Comparison of ENCODE assay signal across 17 cellular contexts in genomic region chr16:84833542-84834402, GRCh38. TPM values are rescaled to one million over a fixed set of nuclear protein-coding genes. Genes with fewer than 3 reads are reported as not detected.
DNase-seq lines count a peak whose midpoint lies in the region; ATAC-seq and TF ChIP-seq lines count a peak whose summit lies in the region.
"Had no signal": no experiment of that assay in that cellular context is flagged by ENCODE, and none has a peak within 500 bp of the region (broad histone marks: within the 10 kb centered on the region; RNA-seq: fewer than 3 reads in every experiment).

No MANE protein-coding gene starts in this region.

- no peaks in the 10 kb centered on the region for H3K9me2 ChIP-seq in GM23248 (ENCODE audit: insufficient read depth)
- H3K9me2 ChIP-seq: SK-N-SH had no signal

- TF ChIP-seq POLR2A in lower leg skin (IDR thresholded peaks at IDR 0.05), result no peak

- ATAC-seq in lower lobe of right lung (no peak), HG03439 (IDR thresholded peaks at IDR 0.05; ENCODE audit: unreplicated experiment) (no peak)
- no peak for ATAC-seq in stimulated activated memory B cell treated with anti-CD40 and anti-IgM and Interleukin-4, amounts not matched to agents 10 μg/mL and 1 μg/mL and 100 μg/mL, for 72 hours
- ATAC-seq: PC-3 had no signal

- no peak overlapping the region for H3K4me3 ChIP-seq in GM23248
- H3K4me3 ChIP-seq in colonic mucosa, result no peak overlapping the region
- no peak overlapping the region for H3K4me3 ChIP-seq in lower lobe of right lung
- no peak overlapping the region for H3K4me3 ChIP-seq in skeletal muscle tissue (ENCODE audit: low read length in 3 of 3)
- no peak overlapping the region for H3K4me3 ChIP-seq in lower leg skin (ENCODE audit: low read depth, poor library complexity, severe bottlenecking)

- H3K4me1 ChIP-seq in GM23248 (ENCODE audit: insufficient read depth), result peaks cover 47% of the 10 kb centered on the region
- H3K4me1 ChIP-seq in colonic mucosa, result no peaks in the 10 kb centered on the region
- peaks cover 25% of the 10 kb centered on the region for H3K4me1 ChIP-seq in lower lobe of right lung
- H3K4me1 ChIP-seq in skeletal muscle tissue (ENCODE audit: control insufficient read depth in 3 of 3, insufficient read depth in 3 of 3, low read length in 3 of 3), result peaks cover 35 to 50% (median 42%) of the 10 kb centered on the region in 3 donors

- H3K27me3 ChIP-seq in GM23248 (replicated peaks; ENCODE audit: insufficient read depth), result no peaks in the 10 kb centered on the region
- no peaks in the 10 kb centered on the region for H3K27me3 ChIP-seq in colonic mucosa
- no peaks in the 10 kb centered on the region for H3K27me3 ChIP-seq in lower lobe of right lung (ENCODE audit: low read depth)
- H3K27me3 ChIP-seq in skeletal muscle tissue (ENCODE audit: control insufficient read depth in 3 of 3, insufficient read depth in 3 of 3, low read length in 3 of 3), result peaks cover 0 to 10% (median 7%) of the 10 kb centered on the region in 3 donors

- H3K36me3 Mint-ChIP-seq in stimulated activated memory B cell treated with anti-CD40 and anti-IgM and Interleukin-4, amounts not matched to agents 10 μg/mL and 1 μg/mL and 100 μg/mL, for 72 hours, result no peaks in the 10 kb centered on the region
- no peaks in the 10 kb centered on the region for H3K36me3 Mint-ChIP-seq in activated naive CD4-positive, alpha-beta T cell treated with anti-CD3 and anti-CD28 coated beads, Interleukin-2, amount 10 ng/mL, durations not matched to agents 7 days and 5 days
- H3K36me3 Mint-ChIP-seq: activated naive CD4-positive, alpha-beta T cell treated with anti-CD3 and anti-CD28 coated beads, Interleukin-2, amount 50 U/mL, for 24 hours; naive B cell had no signal

- in situ Hi-C loops in GM23248 (cut with MboI), result no loop called here

- no peak for DNase-seq in GM23248
- no peak for DNase-seq in colonic mucosa
- DNase-seq in lower lobe of right lung, result no peak
- DNase-seq in activated naive CD4-positive, alpha-beta T cell treated with anti-CD3 and anti-CD28 coated beads, Interleukin-2, amount 10 ng/mL, durations not matched to agents 7 days and 5 days, result no peak
- DNase-seq in lower leg skin (ENCODE audit: low spot score in 2 of 2), result no peak
- DNase-seq: activated CD4-positive, alpha-beta T cell treated with anti-CD3 and anti-CD28 coated beads, Interleukin-2, amount 50 U/mL, for 1 hour; central memory CD4-positive, alpha-beta T cell; naive B cell; NCI-H1694 treated with DMSO at 0.1 percent for 48 hours; NCI-H510A treated with DMSO at 0.1 percent for 48 hours; PC-3; stimulated activated CD4-positive, alpha-beta T cell treated with anti-CD3 and anti-CD28 coated beads, Interleukin-4, amount 100 ng/mL, for 1 hour had no signal

- H3K9me3 Mint-ChIP-seq in stimulated activated memory B cell treated with anti-CD40 and anti-IgM and Interleukin-4, amounts not matched to agents 10 μg/mL and 1 μg/mL and 100 μg/mL, for 72 hours, result no peaks in the 10 kb centered on the region
- H3K9me3 Mint-ChIP-seq in activated naive CD4-positive, alpha-beta T cell treated with anti-CD3 and anti-CD28 coated beads, Interleukin-2, amount 10 ng/mL, durations not matched to agents 7 days and 5 days, result no peaks in the 10 kb centered on the region
- H3K9me3 Mint-ChIP-seq: activated naive CD4-positive, alpha-beta T cell treated with anti-CD3 and anti-CD28 coated beads, Interleukin-2, amount 50 U/mL, for 24 hours; naive B cell had no signal

- H3K79me2 ChIP-seq in GM23248 (ENCODE audit: insufficient read depth), result peaks cover 23% of the 10 kb centered on the region; the same call in 1 of the 2 replicates

- H3K27ac ChIP-seq in GM23248 (peak overlapping the region; percentile 97), colonic mucosa (peak overlapping the region; percentile 38), lower lobe of right lung (peak overlapping the region; percentile 75), skeletal muscle tissue (ENCODE audit: low read depth, low read length) (peak overlapping the region; percentile 87)

- TF ChIP-seq CTCF in colonic mucosa (IDR thresholded peaks at IDR 0.05) (no peak), lower lobe of right lung (IDR thresholded peaks at IDR 0.05) (no peak), lower leg skin (IDR thresholded peaks at IDR 0.05) (no peak)

- peaks cover 50% of the 10 kb centered on the region for H3K27me3 Mint-ChIP-seq in stimulated activated memory B cell treated with anti-CD40 and anti-IgM and Interleukin-4, amounts not matched to agents 10 μg/mL and 1 μg/mL and 100 μg/mL, for 72 hours
- peaks cover 48% of the 10 kb centered on the region for H3K27me3 Mint-ChIP-seq in activated naive CD4-positive, alpha-beta T cell treated with anti-CD3 and anti-CD28 coated beads, Interleukin-2, amount 10 ng/mL, durations not matched to agents 7 days and 5 days
- H3K27me3 Mint-ChIP-seq: activated naive CD4-positive, alpha-beta T cell treated with anti-CD3 and anti-CD28 coated beads, Interleukin-2, amount 50 U/mL, for 24 hours had no signal

- no peaks in the 10 kb centered on the region for H3K9me3 ChIP-seq in GM23248 (ENCODE audit: low read depth)
- H3K9me3 ChIP-seq in colonic mucosa, result no peaks in the 10 kb centered on the region
- H3K9me3 ChIP-seq in lower lobe of right lung, result no peaks in the 10 kb centered on the region
- no peaks in the 10 kb centered on the region for H3K9me3 ChIP-seq in skeletal muscle tissue (ENCODE audit: control insufficient read depth in 3 of 3, low read length in 3 of 3)
- H3K9me3 ChIP-seq: SK-N-SH had no signal

- CTCF ChIA-PET in activated naive CD4-positive, alpha-beta T cell treated with anti-CD3 and anti-CD28 coated beads, Interleukin-2, amount 10 ng/mL, durations not matched to agents 7 days and 5 days (lab: Charles Lee), result no interaction called here

- intact Hi-C loops in colonic mucosa (cut with DNase I) (no loop called here), lower lobe of right lung (cut with DNase I) (no loop called here), lower leg skin (cut with DNase I; ENCODE audit: low total_unique reads) (no loop called here)

- peak overlapping the region; percentile 81 for H3K4me2 ChIP-seq in GM23248 (ENCODE audit: unreplicated experiment)
- H3K4me2 ChIP-seq: SK-N-SH had no signal

- H3F3A ChIP-seq in GM23248 (ENCODE audit: insufficient read depth), result peaks cover 39% of the 10 kb centered on the region

- no peaks in the 10 kb centered on the region for H4K20me1 ChIP-seq in GM23248 (ENCODE audit: insufficient read depth)

- H3K27ac Mint-ChIP-seq in stimulated activated memory B cell treated with anti-CD40 and anti-IgM and Interleukin-4, amounts not matched to agents 10 μg/mL and 1 μg/mL and 100 μg/mL, for 72 hours, result no peak overlapping the region
- no peak overlapping the region for H3K27ac Mint-ChIP-seq in activated naive CD4-positive, alpha-beta T cell treated with anti-CD3 and anti-CD28 coated beads, Interleukin-2, amount 10 ng/mL, durations not matched to agents 7 days and 5 days
- H3K27ac Mint-ChIP-seq: activated naive CD4-positive, alpha-beta T cell treated with anti-CD3 and anti-CD28 coated beads, Interleukin-2, amount 50 U/mL, for 24 hours had no signal

- H3K9ac ChIP-seq in GM23248 (peak overlapping the region; percentile 85; the same call in 1 of the 2 replicates), colonic mucosa (ENCODE audit: low read depth in 2 of 2, low read length in 2 of 2) (peak overlapping the region; percentile 21 to 41), skeletal muscle tissue (ENCODE audit: low read depth in 1 of 3, low read length in 3 of 3) (no peak overlapping the region)
- H3K9ac ChIP-seq: SK-N-SH had no signal

- WGBS in GM23248 (ENCODE audit: low coverage in 1 of 2, low lambda C conversion rate in 2 of 2, missing lambda C conversion rate in 2 of 2), 2 experiments, result 87% methylated on average over 34 of the region's 34 CpGs
- 73 to 80% methylated on average over 33 to 34 of the region's 34 CpGs for WGBS in lower leg skin, 2 donors

- no peaks in the 10 kb centered on the region for H3K4me1 Mint-ChIP-seq in stimulated activated memory B cell treated with anti-CD40 and anti-IgM and Interleukin-4, amounts not matched to agents 10 μg/mL and 1 μg/mL and 100 μg/mL, for 72 hours
- H3K4me1 Mint-ChIP-seq in activated naive CD4-positive, alpha-beta T cell treated with anti-CD3 and anti-CD28 coated beads, Interleukin-2, amount 10 ng/mL, durations not matched to agents 7 days and 5 days, result no peaks in the 10 kb centered on the region
- H3K4me1 Mint-ChIP-seq: activated naive CD4-positive, alpha-beta T cell treated with anti-CD3 and anti-CD28 coated beads, Interleukin-2, amount 50 U/mL, for 24 hours; naive B cell had no signal

- no peak overlapping the region for H2AFZ ChIP-seq in GM23248

- H3K36me3 ChIP-seq in GM23248 (ENCODE audit: low read depth) (no peaks in the 10 kb centered on the region), colonic mucosa (no peaks in the 10 kb centered on the region), lower lobe of right lung (peaks cover 4% of the 10 kb centered on the region), skeletal muscle tissue (ENCODE audit: control insufficient read depth in 3 of 3, insufficient read depth in 3 of 3, low read length in 3 of 3) (peaks cover 0 to 2% (median 0%) of the 10 kb centered on the region in 3 donors)

- no peak overlapping the region for H3K4me3 Mint-ChIP-seq in stimulated activated memory B cell treated with anti-CD40 and anti-IgM and Interleukin-4, amounts not matched to agents 10 μg/mL and 1 μg/mL and 100 μg/mL, for 72 hours
- no peak overlapping the region for H3K4me3 Mint-ChIP-seq in activated naive CD4-positive, alpha-beta T cell treated with anti-CD3 and anti-CD28 coated beads, Interleukin-2, amount 10 ng/mL, durations not matched to agents 7 days and 5 days
- H3K4me3 Mint-ChIP-seq: activated naive CD4-positive, alpha-beta T cell treated with anti-CD3 and anti-CD28 coated beads, Interleukin-2, amount 50 U/mL, for 24 hours; naive B cell had no signal

RNA-seq across cellular contexts. Expression of gene CRISPLD2, which starts 14.0 kb away (rescaled TPM):
- total RNA-seq in GM23248 (2014; rRNA removed; shearing (Covaris generic)), result 36.2 and 36.3 TPM in 2 replicates
- polyA plus RNA-seq in GM23248 (2016; fragmentation: Nextera tagmentation; extraction: Ambion mirVana), result 21.5 and 22.6 TPM in 2 replicates
- 10 to 100 TPM; 10.4 to 37.9 TPM for total RNA-seq in colonic mucosa
- 34.9 TPM for total RNA-seq in lower lobe of right lung
- 7.3 TPM for total RNA-seq in skeletal muscle tissue
- 100 to 1,000 TPM in 1 of 4 donors, 10 to 100 TPM in 3; 48.0 to 105 (median 69.5) TPM for total RNA-seq in lower leg skin

Comparison
In these comparisons a context has a peak if more than half of its experiments do, and no peak if none do; other contexts are left out.
1. H3K27ac ChIP-seq: peak in every context shown above with its lines; median percentile 97 in GM23248; 87 in skeletal muscle tissue; 75 in lower lobe of right lung; 38 in colonic mucosa.
2. H3K9ac ChIP-seq: peak in GM23248 (single experiment) and colonic mucosa (2 of 2); none in skeletal muscle tissue (0 of 3).